ENCODE assay signal across 11 cellular contexts in genomic region chr1:161545005-161545731, GRCh38. TPM values are rescaled to one million over a fixed set of nuclear protein-coding genes. Genes with fewer than 3 reads are reported as not detected.
DNase-seq lines count a peak whose midpoint lies in the region; ATAC-seq and TF ChIP-seq lines count a peak whose summit lies in the region.
"Not testable (repeated sequence)": the region's sequence is repeated elsewhere in the genome, so short reads cannot be mapped to it uniquely, and the experiment has no call there.
"Had no signal": no experiment of that assay in that cellular context is flagged by ENCODE, and none has a peak within 500 bp of the region (broad histone marks: within the 10 kb centered on the region; RNA-seq: fewer than 3 reads in every experiment).

No MANE protein-coding gene starts in this region.

- H3K27ac ChIP-seq in right lobe of liver: peak overlapping the region in 2 of 3 donors; percentile 8 to 24

- peak overlapping the region; percentile 19 to 96 (median 40) for H3K27ac Mint-ChIP-seq in IgD-negative memory B cell
- H3K27ac Mint-ChIP-seq in T-cell: peak overlapping the region; percentile 82 to 88
- peak overlapping the region; percentile 75 for H3K27ac Mint-ChIP-seq in activated CD8-positive, alpha-beta memory T cell treated with anti-CD3 and anti-CD28 coated beads, Interleukin-2, amount 10 ng/mL, durations not matched to agents 7 days and 5 days
- H3K27ac Mint-ChIP-seq in central memory CD8-positive, alpha-beta T cell (ENCODE audit: low read depth): peak overlapping the region; percentile 84
- peak overlapping the region; percentile 78 to 85 for H3K27ac Mint-ChIP-seq in natural killer cell treated with Interleukin-12 subunit alpha and Interleukin-12 subunit beta and Interleukin-15 and Interleukin-18, amount 100 ng/mL, for 72 hours

- ATAC-seq in T-cell (replicated peaks in 1 of 4): peak in 1 of 4 experiments; percentile 18
- peak; percentile 29 for ATAC-seq in activated CD8-positive, alpha-beta memory T cell treated with anti-CD3 and anti-CD28 coated beads, Interleukin-2, amount 10 ng/mL, durations not matched to agents 7 days and 5 days
- peak; percentile 72 for ATAC-seq in central memory CD8-positive, alpha-beta T cell (replicated peaks; ENCODE audit: extremely low read depth, poor library complexity, severe bottlenecking)
- ATAC-seq in right lobe of liver: not testable (repeated sequence)
- peak; percentile 63 to 72 for ATAC-seq in natural killer cell treated with Interleukin-12 subunit alpha and Interleukin-12 subunit beta and Interleukin-15 and Interleukin-18, amount 100 ng/mL, for 72 hours

- H3K4me3 Mint-ChIP-seq in IgD-negative memory B cell (peak overlapping the region in 2 of 4 donors; percentile 11 to 22), T-cell (peak overlapping the region in 1 of 3 donors; percentile 26)
- not testable (repeated sequence) for H3K4me3 Mint-ChIP-seq in activated CD8-positive, alpha-beta memory T cell treated with anti-CD3 and anti-CD28 coated beads, Interleukin-2, amount 10 ng/mL, durations not matched to agents 7 days and 5 days
- peak overlapping the region; percentile 27 for H3K4me3 Mint-ChIP-seq in central memory CD8-positive, alpha-beta T cell
- peak overlapping the region; percentile 73 for H3K4me3 Mint-ChIP-seq in natural killer cell treated with Interleukin-12 subunit alpha and Interleukin-12 subunit beta and Interleukin-15 and Interleukin-18, amount 100 ng/mL, for 72 hours

- H3K27me3 ChIP-seq in right lobe of liver: not testable (repeated sequence)

- DNase-seq in CD1c-positive myeloid dendritic cell (ENCODE audit: extremely low spot score) (peak; percentile 46), T-cell (peak in 2 of 34 experiments; percentile 9 to 16)
- peak; percentile 71 for DNase-seq in activated CD8-positive, alpha-beta memory T cell treated with anti-CD3 and anti-CD28 coated beads, Interleukin-2, amount 10 ng/mL, durations not matched to agents 7 days and 5 days
- peak in 1 of 2 donors; percentile 29 for DNase-seq in central memory CD8-positive, alpha-beta T cell (ENCODE audit: low spot score in 2 of 2)
- DNase-seq in right lobe of liver: not testable (repeated sequence)
- peak; percentile 84 for DNase-seq in natural killer cell treated with Interleukin-12 subunit alpha and Interleukin-12 subunit beta and Interleukin-15 and Interleukin-18, amount 100 ng/mL, for 72 hours (ENCODE audit: low spot score)

- H3K4me1 Mint-ChIP-seq in IgD-negative memory B cell: peaks cover 9 to 31% (median 24%) of the 10 kb centered on the region in 3 donors
- peaks cover 47 to 54% (median 52%) of the 10 kb centered on the region in 3 donors for H3K4me1 Mint-ChIP-seq in T-cell
- peaks cover 57% of the 10 kb centered on the region for H3K4me1 Mint-ChIP-seq in activated CD8-positive, alpha-beta memory T cell treated with anti-CD3 and anti-CD28 coated beads, Interleukin-2, amount 10 ng/mL, durations not matched to agents 7 days and 5 days
- peaks cover 70% of the 10 kb centered on the region for H3K4me1 Mint-ChIP-seq in central memory CD8-positive, alpha-beta T cell
- peaks cover 66 to 69% of the 10 kb centered on the region in 2 donors for H3K4me1 Mint-ChIP-seq in natural killer cell treated with Interleukin-12 subunit alpha and Interleukin-12 subunit beta and Interleukin-15 and Interleukin-18, amount 100 ng/mL, for 72 hours (ENCODE audit: low read depth in 2 of 2)

- H3K27me3 Mint-ChIP-seq in IgD-negative memory B cell; T-cell; activated CD8-positive, alpha-beta memory T cell treated with anti-CD3 and anti-CD28 coated beads, Interleukin-2, amount 10 ng/mL, durations not matched to agents 7 days and 5 days; central memory CD8-positive, alpha-beta T cell; natural killer cell treated with Interleukin-12 subunit alpha and Interleukin-12 subunit beta and Interleukin-15 and Interleukin-18, amount 100 ng/mL, for 72 hours: not testable (repeated sequence)

- not testable (repeated sequence) for H3K4me1 ChIP-seq in right lobe of liver

- POLR2A ChIA-PET in T-cell (lab: Charles Lee): not testable (repeated sequence)

- H3K36me3 ChIP-seq in right lobe of liver: not testable (repeated sequence)

- CTCF ChIA-PET in T-cell (lab: Charles Lee): not testable (repeated sequence)
- CTCF ChIA-PET in activated CD8-positive, alpha-beta memory T cell treated with anti-CD3 and anti-CD28 coated beads, Interleukin-2, amount 10 ng/mL, durations not matched to agents 7 days and 5 days (lab: Charles Lee): interaction anchor here (0.6 kb wide), 1 partner anchor 1219 kb away, joined by 3 read pairs; no protein-coding TSS in a partner anchor

- H3K36me3 Mint-ChIP-seq in IgD-negative memory B cell; T-cell; activated CD8-positive, alpha-beta memory T cell treated with anti-CD3 and anti-CD28 coated beads, Interleukin-2, amount 10 ng/mL, durations not matched to agents 7 days and 5 days; natural killer cell treated with Interleukin-12 subunit alpha and Interleukin-12 subunit beta and Interleukin-15 and Interleukin-18, amount 100 ng/mL, for 72 hours: not testable (repeated sequence)
- H3K36me3 Mint-ChIP-seq in central memory CD8-positive, alpha-beta T cell (ENCODE audit: insufficient read depth): peaks cover 17% of the 10 kb centered on the region

- not testable (repeated sequence) for H3K9me3 ChIP-seq in right lobe of liver

- not testable (repeated sequence) for H3K9me3 Mint-ChIP-seq in IgD-negative memory B cell; T-cell; activated CD8-positive, alpha-beta memory T cell treated with anti-CD3 and anti-CD28 coated beads, Interleukin-2, amount 10 ng/mL, durations not matched to agents 7 days and 5 days (ENCODE audit: low read depth); central memory CD8-positive, alpha-beta T cell; natural killer cell treated with Interleukin-12 subunit alpha and Interleukin-12 subunit beta and Interleukin-15 and Interleukin-18, amount 100 ng/mL, for 72 hours

- intact Hi-C loops in right lobe of liver (cut with DNase I): not testable (repeated sequence)

- not testable (repeated sequence) for H3K4me3 ChIP-seq in right lobe of liver

- TF ChIP-seq CTCF in right lobe of liver (IDR thresholded peaks at IDR 0.05): not testable (repeated sequence)

- not testable (repeated sequence) for TF ChIP-seq POLR2A in right lobe of liver (IDR thresholded peaks at IDR 0.05)

- WGBS in right lobe of liver (ENCODE audit: insufficient coverage, low coverage, low lambda C conversion rate, missing lambda C conversion rate): 57% methylated on average over 9 of the region's 11 CpGs

RNA-seq across cellular contexts. Expression of gene FCGR3A, which starts 4.5 kb away (rescaled TPM):
- 4.4 TPM for polyA plus RNA-seq in IgD-negative memory B cell
- total RNA-seq in T-cell: 10 to 100 TPM in 1 of 5 donors, 1 to 10 TPM in 4; 3.8 to 43.9 (median 4.9) TPM
- total RNA-seq in activated CD8-positive, alpha-beta memory T cell treated with anti-CD3 and anti-CD28 coated beads, Interleukin-2, amount 10 ng/mL, durations not matched to agents 7 days and 5 days: 1 to 10 TPM in 1 of 2 experiments, under 1 TPM in 1; 0.61 to 1.6 TPM
- total RNA-seq in right lobe of liver: 100 to 1,000 TPM in 1 of 6 experiments, 10 to 100 TPM in 5; 17.6 to 127 (median 31.2) TPM
- total RNA-seq in natural killer cell treated with Interleukin-12 subunit alpha and Interleukin-12 subunit beta and Interleukin-15 and Interleukin-18, amount 100 ng/mL, for 72 hours: 100 to 1,000 TPM in 1 of 2 donors, 10 to 100 TPM in 1; 34.5 to 150 TPM
- total RNA-seq: A172, H1, NCI-H460, OCI-LY7 had no signal
- polyA plus RNA-seq: H1 had no signal

RNA-seq across cellular contexts. Expression of gene HSPA6, which starts 20.8 kb away (rescaled TPM):
- 0.80 TPM for polyA plus RNA-seq in IgD-negative memory B cell
- total RNA-seq in T-cell: 10 to 100 TPM in 1 of 5 donors, 1 to 10 TPM in 2, under 1 TPM in 1, not detected in 1; 0.30 to 22.7 (median 5.7) TPM
- 1 to 10 TPM in 1 of 2 experiments, under 1 TPM in 1; 0.47 to 1.1 TPM for total RNA-seq in activated CD8-positive, alpha-beta memory T cell treated with anti-CD3 and anti-CD28 coated beads, Interleukin-2, amount 10 ng/mL, durations not matched to agents 7 days and 5 days
- total RNA-seq in right lobe of liver: 1 to 10 TPM in 4 of 6 experiments, under 1 TPM in 2; 0.59 to 3.1 (median 1.6) TPM
- total RNA-seq in natural killer cell treated with Interleukin-12 subunit alpha and Interleukin-12 subunit beta and Interleukin-15 and Interleukin-18, amount 100 ng/mL, for 72 hours: 1 to 10 TPM; 3.3 to 5.9 TPM

RNA-seq across cellular contexts. Expression of gene FCGR2A, which starts 39.9 kb away (rescaled TPM):
- polyA plus RNA-seq in IgD-negative memory B cell: 1.3 TPM
- total RNA-seq in T-cell: under 1 TPM; 0.49 to 0.80 (median 0.72) TPM
- under 1 TPM in 1 of 2 experiments, not detected in 1; 0.35 TPM for total RNA-seq in activated CD8-positive, alpha-beta memory T cell treated with anti-CD3 and anti-CD28 coated beads, Interleukin-2, amount 10 ng/mL, durations not matched to agents 7 days and 5 days
- total RNA-seq in right lobe of liver: 10 to 100 TPM in 3 of 6 experiments, 1 to 10 TPM in 3; 4.7 to 22.1 (median 13.6) TPM
- total RNA-seq in natural killer cell treated with Interleukin-12 subunit alpha and Interleukin-12 subunit beta and Interleukin-15 and Interleukin-18, amount 100 ng/mL, for 72 hours: 1 to 10 TPM in 1 of 2 donors, under 1 TPM in 1; 0.86 to 1.5 TPM
